13 cellular contexts compared by ENCODE assay signal in the genomic region with DNA sequence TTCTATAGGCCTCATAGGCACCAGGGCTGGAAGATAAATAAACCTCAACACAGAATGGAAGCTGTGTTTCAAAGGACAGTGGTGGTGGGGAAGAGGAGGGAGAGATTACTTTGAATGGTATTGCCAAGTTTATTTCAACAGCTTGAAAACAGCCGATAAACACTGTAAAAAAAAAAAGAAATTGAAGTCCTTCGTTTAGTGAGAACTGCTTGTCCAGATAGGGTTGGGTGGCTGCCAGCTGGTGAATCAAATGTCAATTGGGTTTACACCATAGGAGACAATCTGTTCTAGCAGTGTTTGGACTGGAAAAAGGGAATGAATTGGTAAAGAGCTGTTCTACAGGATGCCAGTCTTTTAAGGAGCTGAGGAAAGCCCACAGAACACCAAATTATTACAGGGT.
DNase-seq lines count a peak whose midpoint lies in the region; TF ChIP-seq lines count a peak whose summit lies in the region.
"Had no signal": no experiment of that assay in that cellular context is flagged by ENCODE, and none has a peak within 500 bp of the region (broad histone marks: within the 10 kb centered on the region; RNA-seq: fewer than 3 reads in every experiment).

No MANE protein-coding gene starts in this region.

- H3K4me1 ChIP-seq in HEK293 (ENCODE audit: control insufficient read depth, insufficient read depth, low read length) = peaks cover 8% of the 10 kb centered on the region

- H3K4me3 ChIP-seq in HEK293 (ENCODE audit: low read depth, low read length) (no peak overlapping the region), fibroblast of pulmonary artery (replicated peaks; ENCODE audit: low read depth, low read length) (no peak overlapping the region)
- H3K4me3 ChIP-seq: cardiac muscle cell, hepatocyte had no signal

- CTCF ChIA-PET in HEK293 (lab: Yijun Ruan, JAX) = interaction anchor here (0.6 to 4.7 kb wide), 3 partner anchors 17 to 400 kb away, joined by 3 to 24 read pairs (median 5); no protein-coding TSS in a partner anchor

- POLR2A ChIA-PET in HEK293 (lab: Yijun Ruan, JAX) = no interaction called here

- DNase-seq in NCI-H2171 treated with DMSO at 0.1 percent for 48 hours (lab: John Stamatoyannopoulos, UW) = peak; percentile 92
- peak; percentile 58 for DNase-seq in fibroblast of pulmonary artery (ENCODE audit: low read depth)
- DNase-seq in renal cortical epithelial cell (ENCODE audit: low read depth) = peak; percentile 25
- DNase-seq in MV-4-11 (lab: John Stamatoyannopoulos, UW) = no peak
- DNase-seq in HT-29 (ENCODE audit: low spot score) = no peak
- DNase-seq in COLO829 (ENCODE audit: low spot score) = no peak
- no peak for DNase-seq in activated CD4-positive, alpha-beta T cell treated with anti-CD3 and anti-CD28 coated beads for 48 hours
- DNase-seq: activated CD8-positive, alpha-beta T cell treated with anti-CD3 and anti-CD28 coated beads for 36 hours; DND-41; IMR-90 had no signal

- no peaks in the 10 kb centered on the region for H3K9me3 ChIP-seq in HEK293 (ENCODE audit: control insufficient read depth, insufficient read depth, low read depth, low read length)

- TF ChIP-seq CTCF in HEK293 (tag by site-specific recombination; IDR thresholded peaks at IDR 0.05) (no peak), fibroblast of pulmonary artery (IDR thresholded peaks at IDR 0.05; ENCODE audit: low read length, missing control alignments) (no peak)

- H3K36me3 ChIP-seq in HEK293 (ENCODE audit: control insufficient read depth in 2 of 2, insufficient read depth in 1 of 2, low read length in 2 of 2) = no peaks in the 10 kb centered on the region
- H3K36me3 ChIP-seq: cardiac muscle cell had no signal

- H3K27ac ChIP-seq in HEK293 (ENCODE audit: extremely low read depth, low read depth, low read length) = no peak overlapping the region
- H3K27ac ChIP-seq: cardiac muscle cell, hepatocyte had no signal

TF ChIP-seq in HEK293, 187 proteins besides CTCF, POLR2A, EP300 and RAD21:
- TF ChIP-seq, protein P1, sequence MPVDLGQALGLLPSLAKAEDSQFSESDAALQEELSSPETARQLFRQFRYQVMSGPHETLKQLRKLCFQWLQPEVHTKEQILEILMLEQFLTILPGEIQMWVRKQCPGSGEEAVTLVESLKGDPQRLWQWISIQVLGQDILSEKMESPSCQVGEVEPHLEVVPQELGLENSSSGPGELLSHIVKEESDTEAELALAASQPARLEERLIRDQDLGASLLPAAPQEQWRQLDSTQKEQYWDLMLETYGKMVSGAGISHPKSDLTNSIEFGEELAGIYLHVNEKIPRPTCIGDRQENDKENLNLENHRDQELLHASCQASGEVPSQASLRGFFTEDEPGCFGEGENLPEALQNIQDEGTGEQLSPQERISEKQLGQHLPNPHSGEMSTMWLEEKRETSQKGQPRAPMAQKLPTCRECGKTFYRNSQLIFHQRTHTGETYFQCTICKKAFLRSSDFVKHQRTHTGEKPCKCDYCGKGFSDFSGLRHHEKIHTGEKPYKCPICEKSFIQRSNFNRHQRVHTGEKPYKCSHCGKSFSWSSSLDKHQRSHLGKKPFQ (tag by site-specific recombination; IDR thresholded peaks at IDR 0.05) = peak; percentile 31; the same call in 1 of the 2 replicates
- no peak for TF ChIP-seq ZNF449 (tag by site-specific recombination; IDR thresholded peaks at IDR 0.05)

Comparison
In these comparisons a context has a peak if more than half of its experiments do, and no peak if none do; other contexts are left out.
1. DNase-seq: peak in NCI-H2171 treated with DMSO at 0.1 percent for 48 hours (single experiment), fibroblast of pulmonary artery (single experiment) and renal cortical epithelial cell (single experiment); none in MV-4-11 (single experiment), HT-29 (single experiment), COLO829 (single experiment) and activated CD4-positive, alpha-beta T cell treated with anti-CD3 and anti-CD28 coated beads for 48 hours (single experiment).